Comparison of ENCODE assay signal across 8 cellular contexts in genomic region chrX:40105016-40105790, GRCh38. TPM values are rescaled to one million over a fixed set of nuclear protein-coding genes. Genes with fewer than 3 reads are reported as not detected.
DNase-seq lines count a peak whose midpoint lies in the region; ATAC-seq and TF ChIP-seq lines count a peak whose summit lies in the region.

No MANE protein-coding gene starts in this region.

- H4K8ac ChIP-seq in mesendoderm (ENCODE audit: low read depth, low read length) = no peak overlapping the region

- H3K36me3 ChIP-seq in colonic mucosa = no peaks in the 10 kb centered on the region
- no peaks in the 10 kb centered on the region for H3K36me3 ChIP-seq in mesendoderm (ENCODE audit: control insufficient read depth, insufficient read depth, low read length)
- no peaks in the 10 kb centered on the region for H3K36me3 ChIP-seq in upper lobe of right lung

- peak overlapping the region; percentile 18 for H3K4me2 ChIP-seq in mesendoderm (ENCODE audit: low read length)

- H2BK15ac ChIP-seq in mesendoderm (replicated peaks; ENCODE audit: low read depth) = no peak overlapping the region

- ATAC-seq in GM21786 (IDR thresholded peaks at IDR 0.05; ENCODE audit: unreplicated experiment) (peak; percentile 38), upper lobe of right lung (peak; percentile 59), HG03439 (IDR thresholded peaks at IDR 0.05; ENCODE audit: unreplicated experiment) (no peak), HG03378 (IDR thresholded peaks at IDR 0.05; ENCODE audit: unreplicated experiment) (no peak)

- H3K27me3 ChIP-seq in colonic mucosa (peaks cover 54% of the 10 kb centered on the region), mesendoderm (ENCODE audit: insufficient read depth, low read length, poor library complexity) (no peaks in the 10 kb centered on the region), upper lobe of right lung (no peaks in the 10 kb centered on the region)

- DNase-seq in Daoy (ENCODE audit: low read depth) = peak; percentile 61
- peak; percentile 61 for DNase-seq in RPMI8226
- no peak for DNase-seq in colonic mucosa
- peak; percentile 57 for DNase-seq in mesendoderm
- peak; percentile 79 for DNase-seq in upper lobe of right lung

- H3K18ac ChIP-seq in mesendoderm (ENCODE audit: low read length) = peak overlapping the region; percentile 92

- no peak overlapping the region for H2BK5ac ChIP-seq in mesendoderm (ENCODE audit: low read length)

- no peak overlapping the region for H4K5ac ChIP-seq in mesendoderm (ENCODE audit: low read length)

- peak overlapping the region; percentile 56 for H3K56ac ChIP-seq in mesendoderm (ENCODE audit: low read length)

- H3K4me3 ChIP-seq in colonic mucosa = peak overlapping the region; percentile 41
- no peak overlapping the region for H3K4me3 ChIP-seq in mesendoderm (ENCODE audit: low read length)
- H3K4me3 ChIP-seq in upper lobe of right lung = peak overlapping the region; percentile 55

- no peaks in the 10 kb centered on the region for H3K79me2 ChIP-seq in mesendoderm (ENCODE audit: control insufficient read depth, insufficient read depth, low read length)

- intact Hi-C loops in colonic mucosa (cut with DNase I) (no loop called here), upper lobe of right lung (cut with DNase I) (loop anchor here (10.0 kb wide), 1 partner anchor 50 kb away; no protein-coding TSS in a partner anchor)

- H3K9ac ChIP-seq in colonic mucosa (ENCODE audit: low read depth in 2 of 2, low read length in 2 of 2) (peak overlapping the region; percentile 66 to 79), mesendoderm (ENCODE audit: low read length) (peak overlapping the region; percentile 40)

- H2BK120ac ChIP-seq in mesendoderm (ENCODE audit: low read depth, low read length) = no peak overlapping the region

- no peak overlapping the region for H3K23ac ChIP-seq in mesendoderm (ENCODE audit: low read length)

- H3K9me3 ChIP-seq in colonic mucosa (no peaks in the 10 kb centered on the region), upper lobe of right lung (no peaks in the 10 kb centered on the region)

- H3K4me1 ChIP-seq in colonic mucosa (peaks cover 12% of the 10 kb centered on the region), mesendoderm (ENCODE audit: control insufficient read depth, low read depth, low read length) (peaks cover 2% of the 10 kb centered on the region), upper lobe of right lung (peaks cover 12% of the 10 kb centered on the region)

- no peak overlapping the region for H2AK5ac ChIP-seq in mesendoderm (ENCODE audit: low read length)

- H3K27ac ChIP-seq in colonic mucosa = peak overlapping the region; percentile 82
- H3K27ac ChIP-seq in mesendoderm (ENCODE audit: low read depth, low read length) = no peak overlapping the region
- peak overlapping the region; percentile 77 for H3K27ac ChIP-seq in upper lobe of right lung

- TF ChIP-seq CTCF in colonic mucosa (IDR thresholded peaks at IDR 0.05) (no peak), upper lobe of right lung (IDR thresholded peaks at IDR 0.05) (no peak)

- WGBS in mesendoderm (ENCODE audit: extremely low coverage, insufficient coverage, low lambda C conversion rate) = no CpG with 5 or more reads among the region's 85 CpGs

- H3K79me1 ChIP-seq in mesendoderm (ENCODE audit: low read length) = no peaks in the 10 kb centered on the region

- peak overlapping the region; percentile 56 for H3K4ac ChIP-seq in mesendoderm (ENCODE audit: low read depth, low read length)

RNA-seq across cellular contexts. Expression of gene BCOR, which starts 7.4 kb away (rescaled TPM):
- total RNA-seq in Daoy (2014; rRNA removed; shearing (Covaris generic)) = 35.5 and 36.6 TPM in 2 replicates
- total RNA-seq in colonic mucosa (10 to 100 TPM; 18.3 to 21.3 TPM), upper lobe of right lung (26.1 TPM)
- 14.6 TPM for polyA plus RNA-seq in mesendoderm (2013, experiment 1 of 2)
- 14.9 TPM for polyA plus RNA-seq in mesendoderm (2013, experiment 2 of 2)

Comparison
In these comparisons a context has a peak if more than half of its experiments do, and no peak if none do; other contexts are left out.
1. ATAC-seq: peak in GM21786 (single experiment) and upper lobe of right lung (single experiment); none in HG03439 (single experiment) and HG03378 (single experiment).